Comparison of ENCODE assay signal across 1 cellular context in genomic region chr11:82906931-82907330, GRCh38.
TF ChIP-seq lines count a peak whose summit lies in the region.

No MANE protein-coding gene starts in this region.

TF ChIP-seq in endothelial cell of umbilical vein, 7 proteins besides CTCF, POLR2A, EP300 and RAD21:
- no peak for TF ChIP-seq JUN (IDR thresholded peaks at IDR 0.05; ENCODE audit: borderline replicate concordance, insufficient read depth, insufficient read length, low read depth)
- no peak for TF ChIP-seq EZH2 (IDR thresholded peaks at IDR 0.05; ENCODE audit: borderline replicate concordance, low read depth, low read length, severe bottlenecking)
- TF ChIP-seq MYC (IDR thresholded peaks at IDR 0.05; ENCODE audit: low read depth, low read length): no peak
- no peak for TF ChIP-seq GATA2 (IDR thresholded peaks at IDR 0.05; ENCODE audit: insufficient read depth, insufficient read length, low read depth, low read length)
- TF ChIP-seq MAX (IDR thresholded peaks at IDR 0.05; ENCODE audit: insufficient read depth, insufficient read length): no peak
- no peak for TF ChIP-seq FOS (IDR thresholded peaks at IDR 0.05; ENCODE audit: borderline replicate concordance, insufficient read depth, low read length)
